19 cellular contexts compared by ENCODE assay signal in genomic region chrX:146615807-146616206, GRCh38.
"Had no signal": no experiment of that assay in that cellular context is flagged by ENCODE, and none has a peak within 500 bp of the region (broad histone marks: within the 10 kb centered on the region; RNA-seq: fewer than 3 reads in every experiment).

No MANE protein-coding gene starts in this region.

- H3K27me3 ChIP-seq: esophagus squamous epithelium, tibial nerve, vagina had no signal

- H3K4me1 Mint-ChIP-seq: activated naive CD4-positive, alpha-beta T cell treated with anti-CD3 and anti-CD28 coated beads, Interleukin-2, amount 10 ng/mL, durations not matched to agents 7 days and 5 days; memory B cell had no signal

- H3K27ac Mint-ChIP-seq: activated naive CD4-positive, alpha-beta T cell treated with anti-CD3 and anti-CD28 coated beads, Interleukin-2, amount 10 ng/mL, durations not matched to agents 7 days and 5 days; activated T-helper 2 cell treated with anti-CD3 and anti-CD28 coated beads, Interferon-gamma antibody, Interleukin-2, Interleukin-4, amounts not matched to agents 10 μg/mL and 5 μg/mL and 100 μg/mL, durations not matched to agents 14 hours and 24 hours and 36 hours; memory B cell had no signal

- H3K27ac ChIP-seq: coronary artery, esophagus squamous epithelium, parathyroid adenoma, tibial nerve, vagina, VCaP had no signal

- H3K9ac ChIP-seq: parathyroid adenoma had no signal

- H3K4me3 ChIP-seq: coronary artery, esophagus squamous epithelium, tibial nerve, vagina had no signal

- H3K4me1 ChIP-seq: esophagus squamous epithelium, parathyroid adenoma, tibial nerve, vagina had no signal

- H3K36me3 ChIP-seq: esophagus squamous epithelium, tibial nerve, vagina had no signal

- H3K36me3 Mint-ChIP-seq: activated naive CD4-positive, alpha-beta T cell treated with anti-CD3 and anti-CD28 coated beads, Interleukin-2, amount 10 ng/mL, durations not matched to agents 7 days and 5 days; memory B cell had no signal

- H3K9me3 Mint-ChIP-seq: activated naive CD4-positive, alpha-beta T cell treated with anti-CD3 and anti-CD28 coated beads, Interleukin-2, amount 10 ng/mL, durations not matched to agents 7 days and 5 days; activated T-helper 2 cell treated with anti-CD3 and anti-CD28 coated beads, Interferon-gamma antibody, Interleukin-2, Interleukin-4, amounts not matched to agents 10 μg/mL and 5 μg/mL and 100 μg/mL, durations not matched to agents 14 hours and 24 hours and 36 hours; memory B cell had no signal

- H2AFZ ChIP-seq: parathyroid adenoma had no signal

- H3K27me3 Mint-ChIP-seq: activated naive CD4-positive, alpha-beta T cell treated with anti-CD3 and anti-CD28 coated beads, Interleukin-2, amount 10 ng/mL, durations not matched to agents 7 days and 5 days; memory B cell had no signal

- H3K4me3 Mint-ChIP-seq: activated naive CD4-positive, alpha-beta T cell treated with anti-CD3 and anti-CD28 coated beads, Interleukin-2, amount 10 ng/mL, durations not matched to agents 7 days and 5 days; memory B cell had no signal

- DNase-seq: activated CD4-positive, alpha-beta T cell treated with anti-CD3 and anti-CD28 coated beads for 1 hour; activated CD4-positive, alpha-beta T cell treated with anti-CD3 and anti-CD28 coated beads, Interleukin-2, amount 50 U/mL, for 48 hours; activated naive CD4-positive, alpha-beta T cell treated with anti-CD3 and anti-CD28 coated beads, Interleukin-2, amount 10 ng/mL, durations not matched to agents 7 days and 5 days; esophagus squamous epithelium; hippocampal formation; kidney; left ventricle myocardium superior; stimulated activated CD4-positive, alpha-beta T cell treated with anti-CD3 and anti-CD28 coated beads, Interleukin-15, amount 100 ng/mL, for 24 hours; stimulated activated CD4-positive, alpha-beta T cell treated with anti-CD3 and anti-CD28 coated beads, Interleukin-4, amount 100 ng/mL, for 24 hours; stimulated activated CD8-positive, alpha-beta memory T cell treated with anti-CD3 and anti-CD28 coated beads, Interleukin-4, amount 100 ng/mL, for 48 hours; stimulated activated naive CD4-positive, alpha-beta T cell treated with Interleukin-2 at 50 U/mL for 16 hours; substantia nigra had no signal

- H3K79me2 ChIP-seq: parathyroid adenoma had no signal

- H3K9me3 ChIP-seq: esophagus squamous epithelium, tibial nerve, vagina had no signal

- ATAC-seq: left ventricle myocardium superior had no signal
